Comparison of ENCODE assay signal across 20 cellular contexts in the genomic region with DNA sequence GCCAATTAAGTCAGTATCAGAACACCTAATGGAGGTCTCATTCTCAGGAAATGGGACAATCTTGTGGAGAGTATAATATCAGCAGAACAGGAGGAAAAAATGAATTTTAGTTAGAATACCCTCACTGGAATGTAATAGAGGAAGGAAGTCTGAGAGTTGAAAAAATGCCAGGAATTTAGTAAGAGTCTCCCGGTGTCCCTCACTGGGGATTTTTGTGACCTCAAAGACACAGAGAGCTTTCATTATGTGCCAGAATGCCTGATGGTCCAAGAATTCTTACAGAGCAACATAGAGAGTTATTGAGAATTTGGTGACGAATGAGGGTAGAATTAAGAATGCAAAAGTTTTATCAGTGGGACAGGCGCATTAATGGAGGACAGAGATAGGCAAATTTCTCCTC.
DNase-seq lines count a peak whose midpoint lies in the region; ATAC-seq and TF ChIP-seq lines count a peak whose summit lies in the region.
"Had no signal": no experiment of that assay in that cellular context is flagged by ENCODE, and none has a peak within 500 bp of the region (broad histone marks: within the 10 kb centered on the region; RNA-seq: fewer than 3 reads in every experiment).

No MANE protein-coding gene starts in this region.

- H3K4me3 ChIP-seq in body of pancreas (no peak overlapping the region), skeletal muscle cell (ENCODE audit: low read depth, low read length) (no peak overlapping the region)
- H3K4me3 ChIP-seq: BLaER1, heart left ventricle, uterus had no signal

- TF ChIP-seq CTCF in body of pancreas (IDR thresholded peaks at IDR 0.05): no peak

- no peaks in the 10 kb centered on the region for H3K27me3 ChIP-seq in body of pancreas
- H3K27me3 ChIP-seq: BLaER1, heart left ventricle, uterus had no signal

- intact Hi-C loops in left ventricle myocardium superior (cut with micrococcal nuclease) (no loop called here), left cardiac atrium (cut with DNase I) (no loop called here), body of pancreas (cut with DNase I) (no loop called here)

- H3K36me3 ChIP-seq in body of pancreas (replicated peaks in 1 of 2; ENCODE audit: insufficient read depth in 1 of 2, low read depth in 2 of 2): no peaks in the 10 kb centered on the region
- H3K36me3 ChIP-seq: BLaER1, heart left ventricle, uterus had no signal

- no peak overlapping the region for H3K27ac ChIP-seq in body of pancreas
- H3K27ac ChIP-seq: BLaER1, heart left ventricle, HL-60, uterus had no signal

- WGBS in body of pancreas, 2 donors: 42 to 52% methylated on average over 3 of the region's 3 CpGs

- H3K4me1 ChIP-seq in body of pancreas: peaks cover 4% of the 10 kb centered on the region
- H3K4me1 ChIP-seq: BLaER1, heart left ventricle, uterus had no signal

- DNase-seq in left ventricle myocardium superior: no peak
- DNase-seq in left cardiac atrium: no peak
- DNase-seq in body of pancreas: no peak
- DNase-seq in kidney tubule cell (ENCODE audit: low spot score): peak; percentile 62
- peak; percentile 5 for DNase-seq in skeletal muscle cell (ENCODE audit: low read depth)
- DNase-seq: 8988T; activated CD8-positive, alpha-beta memory T cell treated with anti-CD3 and anti-CD28 coated beads, Interleukin-2, amount 10 ng/mL, durations not matched to agents 7 days and 5 days; caudate nucleus; effector CD4-positive, alpha-beta T cell; GDM1; heart left ventricle; NCI-H187; NCI-H226; uterus had no signal

- TF ChIP-seq POLR2A in body of pancreas (IDR thresholded peaks at IDR 0.05): no peak

- peak; percentile 14 for ATAC-seq in left ventricle myocardium superior
- ATAC-seq in left cardiac atrium: no peak
- ATAC-seq in body of pancreas: peak; percentile 81
- no peak for ATAC-seq in GM18520 (IDR thresholded peaks at IDR 0.05; ENCODE audit: unreplicated experiment)
- ATAC-seq in HG03457 (IDR thresholded peaks at IDR 0.05; ENCODE audit: unreplicated experiment): no peak
- no peak for ATAC-seq in GM21423 (IDR thresholded peaks at IDR 0.05; ENCODE audit: unreplicated experiment)
- ATAC-seq: activated CD8-positive, alpha-beta memory T cell treated with anti-CD3 and anti-CD28 coated beads, Interleukin-2, amount 10 ng/mL, durations not matched to agents 7 days and 5 days; Panc1 had no signal

- H3K9me3 ChIP-seq in body of pancreas: no peaks in the 10 kb centered on the region
- H3K9me3 ChIP-seq: BLaER1, heart left ventricle, uterus had no signal

Comparison
In these comparisons a context has a peak if more than half of its experiments do, and no peak if none do; other contexts are left out.
1. ATAC-seq: peak in left ventricle myocardium superior (single experiment) and body of pancreas (single experiment); none in left cardiac atrium (0 of 2), GM18520 (single experiment), HG03457 (single experiment) and GM21423 (single experiment).
2. DNase-seq: peak in kidney tubule cell (single experiment) and skeletal muscle cell (single experiment); none in left ventricle myocardium superior (single experiment), left cardiac atrium (single experiment) and body of pancreas (0 of 4).